ENCODE assay signal across 11 cellular contexts in genomic region chr17:7179317-7180254, GRCh38. TPM values are rescaled to one million over a fixed set of nuclear protein-coding genes. Genes with fewer than 3 reads are reported as not detected.
DNase-seq lines count a peak whose midpoint lies in the region; FAIRE-seq and TF ChIP-seq lines count a peak whose summit lies in the region.
"Had no signal": no experiment of that assay in that cellular context is flagged by ENCODE, and none has a peak within 500 bp of the region (broad histone marks: within the 10 kb centered on the region; RNA-seq: fewer than 3 reads in every experiment).

Gene ASGR1, minus strand, starts transcription at chr17:7179370. Its CDS starts 807 bp downstream, at chr17:7178563.

- H2BK15ac ChIP-seq in H1 (ENCODE audit: low read length): peak within 1 kb of the TSS; percentile 72; the same call in 1 of the 2 replicates

- peaks cover 0 to 3% (median 0%) of the 10 kb centered on the region in 7 donors for H3K9me3 Mint-ChIP-seq in CD14-positive monocyte

- H3K4ac ChIP-seq in H1 (replicated peaks; ENCODE audit: insufficient read length, low read depth, low read length): no peak within 1 kb of the TSS

- peak within 1 kb of the TSS; percentile 34; the same call in 1 of the 2 replicates for H3K18ac ChIP-seq in H1 (ENCODE audit: extremely low read depth, low read length)

- H2BK120ac ChIP-seq in H1 (replicated peaks; ENCODE audit: low read depth, low read length): no peak within 1 kb of the TSS

- no peaks in the 10 kb centered on the region for H3K9me3 ChIP-seq in OCI-LY3 (ENCODE audit: insufficient read depth, low read length)
- H3K9me3 ChIP-seq in H1 (ENCODE audit: insufficient read depth in 2 of 2, low read depth in 1 of 2, low read length in 1 of 2): no peaks in the 10 kb centered on the region
- H3K9me3 ChIP-seq in neural cell (ENCODE audit: low read length): no peaks in the 10 kb centered on the region
- H3K9me3 ChIP-seq: right atrium auricular region had no signal

- H3K79me2 ChIP-seq in OCI-LY3 (ENCODE audit: low read length) (no peaks in the 10 kb centered on the region), H1 (ENCODE audit: control insufficient read depth in 1 of 2, insufficient read depth in 2 of 2, low read length in 2 of 2) (no peaks in the 10 kb centered on the region), neural cell (replicated peaks; ENCODE audit: insufficient read depth, low read length) (peaks cover 5% of the 10 kb centered on the region)

- H3K79me1 ChIP-seq in H1 (ENCODE audit: low read depth, low read length): peaks cover 6% of the 10 kb centered on the region; the same call in 1 of the 2 replicates

- TF ChIP-seq RAD21 in H1 (IDR thresholded peaks at IDR 0.05 in 1 of 2, conservative IDR thresholded peaks at IDR 0.05 in 1 of 2; ENCODE audit: low read depth in 2 of 2, low read length in 2 of 2): no peak
- no peak for TF ChIP-seq RAD21 in neural cell (conservative IDR thresholded peaks at IDR 0.05)

- H3K27me3 ChIP-seq in OCI-LY3 (ENCODE audit: low read depth, low read length): no peaks in the 10 kb centered on the region
- peaks cover 0 to 26% (median 21%) of the 10 kb centered on the region in 4 experiments; a peak in 6 of 7 replicates for H3K27me3 ChIP-seq in H1 (replicated peaks in 1 of 4; ENCODE audit: control insufficient read depth in 3 of 4, extremely low read depth in 1 of 4, insufficient read depth in 3 of 4, low read length in 3 of 4)
- no peaks in the 10 kb centered on the region for H3K27me3 ChIP-seq in neural cell (ENCODE audit: insufficient read depth, low read depth, low read length)
- H3K27me3 ChIP-seq: right atrium auricular region had no signal

- peak within 1 kb of the TSS; percentile 90 for H3K4me3 ChIP-seq in OCI-LY3 (ENCODE audit: low read length)
- peak within 1 kb of the TSS; percentile 52 to 86 (median 58); a peak in 7 of 8 replicates for H3K4me3 ChIP-seq in H1 (ENCODE audit: extremely low read depth in 1 of 4, insufficient read depth in 2 of 4, low read depth in 3 of 4, low read length in 4 of 4)
- peak within 1 kb of the TSS; percentile 82 for H3K4me3 ChIP-seq in neural cell (ENCODE audit: low read length)

- H4K91ac ChIP-seq in H1 (replicated peaks; ENCODE audit: insufficient read length, low read length): peak within 1 kb of the TSS; percentile 38

- POLR2A ChIA-PET in H1 (lab: Charles Lee; ENCODE audit: partially characterized antibody): interaction anchor here (0.6 to 3.3 kb wide), 4 partner anchors 9 to 161 kb away, joined by 3 to 15 read pairs (median 5); no protein-coding TSS in a partner anchor

- H3K23ac ChIP-seq in H1 (ENCODE audit: insufficient read length): no peak within 1 kb of the TSS

- peaks cover 34% of the 10 kb centered on the region for H3K23me2 ChIP-seq in H1 (ENCODE audit: low read depth, low read length)

- H3K27me3 Mint-ChIP-seq in CD14-positive monocyte (ENCODE audit: low read depth in 3 of 3): peaks cover 16 to 21% (median 19%) of the 10 kb centered on the region in 3 donors

- H2BK20ac ChIP-seq in H1 (ENCODE audit: low read length): no peak within 1 kb of the TSS

- TF ChIP-seq CTCF in CD14-positive monocyte (IDR thresholded peaks at IDR 0.05) (no peak), OCI-LY3 (IDR thresholded peaks at IDR 0.05; ENCODE audit: low read depth, low read length) (no peak), H1 (IDR thresholded peaks at IDR 0.05; ENCODE audit: control extremely low read depth in 1 of 3, insufficient read depth in 1 of 3, low read depth in 1 of 3, low read length in 3 of 3) (no peak), neural cell (IDR thresholded peaks at IDR 0.05; ENCODE audit: poor library complexity, severe bottlenecking) (no peak), D721Med (IDR thresholded peaks at IDR 0.05; ENCODE audit: insufficient read depth, missing control alignments) (no peak)

- no peak within 1 kb of the TSS for H2BK5ac ChIP-seq in H1 (ENCODE audit: low read depth, low read length)

- H2AK5ac ChIP-seq in H1 (ENCODE audit: low read depth, low read length): no peak within 1 kb of the TSS

- H3K9ac ChIP-seq in OCI-LY3 (ENCODE audit: low read length) (peak within 1 kb of the TSS; percentile 56), H1 (replicated peaks in 1 of 4; ENCODE audit: extremely low read depth in 1 of 4, low read depth in 3 of 4, low read length in 3 of 4) (0 out of 7 replicates have a peak within 1 kb of the TSS, but pooled peaks of 1 of the 4 experiments have one; percentile 4), neural cell (ENCODE audit: low read length) (peak within 1 kb of the TSS; percentile 95)

- intact Hi-C loops in CD14-positive monocyte (cut with micrococcal nuclease): loop anchor here (10.0 kb wide), 1 partner anchor 265 kb away; no protein-coding TSS in a partner anchor

- no peak within 1 kb of the TSS for H2BK12ac ChIP-seq in H1 (ENCODE audit: low read depth, low read length)

- 84% methylated on average over 20 of the region's 20 CpGs; no CpG with 5 or more reads in 1 of the 2 experiments for WGBS in H1 (ENCODE audit: extremely low coverage in 1 of 2, insufficient coverage in 1 of 2, insufficient read length in 1 of 2, insufficient replicate concordance in 2 of 2, low coverage in 1 of 2, low lambda C conversion rate in 2 of 2, missing lambda C conversion rate in 1 of 2), 2 experiments

- H3K27ac ChIP-seq in OCI-LY3 (ENCODE audit: low read length): no peak within 1 kb of the TSS
- no peak within 1 kb of the TSS for H3K27ac ChIP-seq in H1 (ENCODE audit: low read depth, low read length)
- H3K27ac ChIP-seq in neural cell (ENCODE audit: low read length): peak within 1 kb of the TSS; percentile 93
- H3K27ac ChIP-seq: right atrium auricular region had no signal

- H2AFZ ChIP-seq in OCI-LY3 (ENCODE audit: low read depth, low read length): peak within 1 kb of the TSS; percentile 90
- peak within 1 kb of the TSS; percentile 98; the same call in 1 of the 2 replicates for H2AFZ ChIP-seq in H1 (ENCODE audit: low read length)
- H2AFZ ChIP-seq in neural cell (ENCODE audit: low read depth, low read length): peak within 1 kb of the TSS; percentile 73

- H3K56ac ChIP-seq in H1 (replicated peaks; ENCODE audit: insufficient read length, low read depth, low read length): no peak within 1 kb of the TSS

- peak within 1 kb of the TSS in 1 of 2 donors; percentile 86 for H3K4me3 Mint-ChIP-seq in CD14-positive monocyte

- H3K4me2 ChIP-seq in OCI-LY3 (ENCODE audit: low read length): peak within 1 kb of the TSS; percentile 100
- H3K4me2 ChIP-seq in H1 (ENCODE audit: insufficient read depth in 1 of 2, low read depth in 2 of 2, low read length in 2 of 2): peak within 1 kb of the TSS; percentile 79 to 99
- peak within 1 kb of the TSS; percentile 33 for H3K4me2 ChIP-seq in neural cell (ENCODE audit: low read length)

- H3F3A ChIP-seq in neural cell (ENCODE audit: insufficient read depth, low read length, poor library complexity, severe bottlenecking): no peaks in the 10 kb centered on the region

- no peak within 1 kb of the TSS for H4K5ac ChIP-seq in H1 (ENCODE audit: insufficient read length, low read depth, low read length)

- H3K36me3 Mint-ChIP-seq in CD14-positive monocyte: no peaks in the 10 kb centered on the region

- TF ChIP-seq POLR2A in H1 (IDR thresholded peaks at IDR 0.05; ENCODE audit: control extremely low read depth in 1 of 2, low read depth in 2 of 2, low read length in 2 of 2) (no peak), GM12891 (IDR thresholded peaks at IDR 0.05; ENCODE audit: low read depth, low read length) (no peak)

- no peaks in the 10 kb centered on the region for H3K9me2 ChIP-seq in neural cell (ENCODE audit: insufficient read depth, low read length)

- FAIRE-seq in H1 (lab: Jason Lieb, UNC): no peak
- no peak for FAIRE-seq in D721Med (lab: Jason Lieb, UNC)
- FAIRE-seq in GM12891 (lab: Jason Lieb, UNC): no peak

- CTCF ChIA-PET in H1 (lab: Charles Lee; ENCODE audit: partially characterized antibody): interaction anchor here (0.6 to 4.7 kb wide), 8 partner anchors 14 to 471 kb away, joined by 3 to 50 read pairs (median 6); partner anchors contain the start of genes ATP1B2 and SLC16A11

- H3K14ac ChIP-seq in H1 (ENCODE audit: insufficient read length): no peak within 1 kb of the TSS

- DNase-seq in CD14-positive monocyte (ENCODE audit: low spot score) (peak; percentile 33), H1 (ENCODE audit: low read depth in 1 of 2, low spot score in 2 of 2) (no peak), D721Med (ENCODE audit: insufficient read length, low spot score) (no peak), GM12891 (ENCODE audit: insufficient read length, low spot score) (no peak), NK-92 (lab: John Stamatoyannopoulos, UW; ENCODE audit: unreplicated experiment) (no peak)
- DNase-seq in stimulated activated naive CD4-positive, alpha-beta T cell treated with Interleukin-2 at 50 U/mL for 16 hours (lab: John Stamatoyannopoulos, UW): no peak
- DNase-seq: effector CD8-positive, alpha-beta T cell; NCI-H2171 treated with DMSO at 0.1 percent for 48 hours had no signal

- H4K8ac ChIP-seq in H1 (ENCODE audit: extremely low read depth, insufficient read depth, low read length): no peak within 1 kb of the TSS

- peaks cover 14% of the 10 kb centered on the region for H3K4me1 Mint-ChIP-seq in CD14-positive monocyte

- H3K27ac Mint-ChIP-seq in CD14-positive monocyte: peak within 1 kb of the TSS in 2 of 7 donors; percentile 8 to 68

- peaks cover 5% of the 10 kb centered on the region for H3K4me1 ChIP-seq in OCI-LY3 (ENCODE audit: low read length)
- H3K4me1 ChIP-seq in H1 (replicated peaks in 1 of 4; ENCODE audit: control insufficient read depth in 3 of 4, insufficient read depth in 4 of 4, low read length in 3 of 4): peaks cover 0 to 20% (median 7%) of the 10 kb centered on the region in 4 experiments; a peak in 6 of 7 replicates

- H3K36me3 ChIP-seq in OCI-LY3 (replicated peaks; ENCODE audit: low read depth, low read length) (no peaks in the 10 kb centered on the region), H1 (ENCODE audit: control insufficient read depth in 2 of 4, insufficient read depth in 4 of 4, low read length in 3 of 4) (no peaks in the 10 kb centered on the region; a peak in 1 of 8 replicates), neural cell (ENCODE audit: insufficient read depth, low read length) (no peaks in the 10 kb centered on the region)
- H3K36me3 ChIP-seq: right atrium auricular region had no signal

- H4K20me1 ChIP-seq in OCI-LY3 (ENCODE audit: insufficient read depth, low read length) (no peaks in the 10 kb centered on the region), H1 (replicated peaks in 1 of 2; ENCODE audit: control insufficient read depth in 1 of 2, insufficient read depth in 2 of 2, low read length in 2 of 2) (peaks cover 0 to 19% of the 10 kb centered on the region in 2 experiments), neural cell (ENCODE audit: insufficient read depth) (no peaks in the 10 kb centered on the region)

- TF ChIP-seq EP300 in H1 (IDR thresholded peaks at IDR 0.05; ENCODE audit: borderline replicate concordance in 1 of 2, low read depth in 2 of 2, low read length in 2 of 2) (no peak), neural cell (conservative IDR thresholded peaks at IDR 0.05; ENCODE audit: poor library complexity, severe bottlenecking) (no peak)

RNA-seq across cellular contexts. Expression of gene ASGR1, which starts in this region (rescaled TPM):
- polyA plus RNA-seq in CD14-positive monocyte: 100 to 1,000 TPM; 114 to 126 TPM
- 8.6 and 10.8 TPM in 2 replicates for total RNA-seq in H1 (2021; fragmentation: NEBNext Ultra II Directional; extraction: Animal tissue kit (Norgen Biotek cat#: 25700))
- polyA plus RNA-seq in H1 (2011; rRNA removed): 14.5 and 16.1 TPM in 2 replicates
- 16.1 TPM for polyA plus RNA-seq in H1 (2011; cell fraction: cytosol; rRNA removed)
- polyA plus RNA-seq in H1 (2011; cell fraction: nucleus; rRNA removed): 29.5 TPM
- 7.0 to 16.3 TPM (median 14.5 TPM) in 4 replicates for polyA plus RNA-seq in H1 (2012, experiment 1 of 2)
- polyA plus RNA-seq in H1 (2012, experiment 2 of 2): 11.2 TPM
- polyA plus RNA-seq in H1 (2013, experiment 1 of 2): 9.1 TPM
- 8.6 TPM for polyA plus RNA-seq in H1 (2013, experiment 2 of 2)
- polyA minus RNA-seq in H1 (2011; rRNA and poly(A)+ RNA removed): 3.9 and 4.1 TPM in 2 replicates
- 5.0 TPM for polyA minus RNA-seq in H1 (2011; cell fraction: cytosol; rRNA and poly(A)+ RNA removed)
- 4.8 TPM for polyA minus RNA-seq in H1 (2011; cell fraction: nucleus; rRNA and poly(A)+ RNA removed)
- 75.6 and 80.2 TPM in 2 replicates for polyA plus RNA-seq in neural cell
- polyA minus RNA-seq in neural cell: 24.5 and 34.3 TPM in 2 replicates
- polyA plus RNA-seq in GM12891 (2012; ENCODE audit: low read depth, missing spikeins): 0.59 TPM

Comparison
In these comparisons a context has a peak if more than half of its experiments do, and no peak if none do; other contexts are left out.
1. H3K4me2 ChIP-seq: peak in every context shown above with its lines; median percentile 100 in OCI-LY3; 89 in H1; 33 in neural cell.